In the genomic region with DNA sequence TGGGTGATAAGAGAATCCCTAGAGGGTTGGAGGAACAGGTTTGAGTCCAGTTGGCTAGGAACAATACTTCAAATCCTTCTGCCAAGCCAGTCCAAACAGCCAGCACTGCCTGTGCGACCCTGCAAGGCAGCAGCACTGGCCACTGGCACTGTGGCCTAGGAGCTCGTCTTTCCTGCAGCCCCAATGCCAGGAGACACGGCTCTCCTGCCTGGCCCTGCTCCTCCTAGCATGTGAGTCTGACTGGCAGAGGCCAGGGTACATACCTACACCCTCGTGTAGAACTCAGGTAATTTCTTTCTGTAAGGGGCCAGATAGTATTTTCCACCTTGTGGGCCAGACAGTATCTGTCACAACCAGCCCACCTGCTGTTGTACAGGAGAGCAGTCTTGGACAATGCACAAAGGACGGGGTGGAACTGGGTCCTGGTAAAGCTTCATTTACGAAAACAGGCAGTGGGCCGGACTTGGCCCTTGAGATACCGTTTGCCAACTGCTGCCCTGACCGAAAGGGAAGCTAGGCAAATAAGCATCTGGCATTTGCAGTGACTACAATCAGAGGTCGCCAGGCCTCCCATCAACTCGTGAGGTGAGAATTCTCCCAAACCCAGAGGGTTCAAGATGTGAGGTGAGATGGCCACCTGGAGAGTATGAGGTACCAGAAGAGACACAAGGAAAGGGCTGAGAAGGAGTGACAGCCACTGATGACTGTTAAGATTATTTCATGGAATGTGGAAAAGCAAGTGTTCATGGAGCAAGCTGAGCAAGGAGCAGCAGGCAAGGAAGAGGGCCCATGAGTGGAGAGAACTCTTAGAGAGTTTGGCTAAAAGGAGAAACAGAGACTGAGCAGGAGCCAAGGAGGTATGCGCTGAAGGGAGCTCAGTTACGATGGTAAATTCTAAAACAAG, we compare ENCODE assay signal across 12 cellular contexts. TPM values are rescaled to one million over a fixed set of nuclear protein-coding genes. Genes with fewer than 3 reads are reported as not detected.
A peak's percentile ranks its signal among the peaks of the same experiment; 100 is the strongest.
DNase-seq lines count a peak whose midpoint lies in the region; ATAC-seq and TF ChIP-seq lines count a peak whose summit lies in the region.
"Had no signal": no experiment of that assay in that cellular context is flagged by ENCODE, and none has a peak within 500 bp of the region (broad histone marks: within the 10 kb centered on the region; RNA-seq: fewer than 3 reads in every experiment).

No MANE protein-coding gene starts in this region.

- TF ChIP-seq CTCF in breast epithelium (IDR thresholded peaks at IDR 0.05) (no peak), MCF 10A (IDR thresholded peaks at IDR 0.05; ENCODE audit: unreplicated experiment) (no peak), mesothelial cell of epicardium (IDR thresholded peaks at IDR 0.05; ENCODE audit: unreplicated experiment) (no peak), tibial artery (IDR thresholded peaks at IDR 0.05) (no peak)

- H3K36me3 Mint-ChIP-seq in MCF 10A (ENCODE audit: insufficient read depth, unreplicated experiment), result peaks cover 36% of the 10 kb centered on the region
- H3K36me3 Mint-ChIP-seq in activated T-helper 17 cell treated with anti-CD3 and anti-CD28 coated beads, Interleukin-2, amount 50 U/mL, for 72 hours (ENCODE audit: low read depth), result peaks cover 80% of the 10 kb centered on the region
- peaks cover 8% of the 10 kb centered on the region for H3K36me3 Mint-ChIP-seq in mesothelial cell of epicardium

- H3K27me3 Mint-ChIP-seq in MCF 10A (ENCODE audit: insufficient read depth, unreplicated experiment) (peaks cover 66% of the 10 kb centered on the region), mesothelial cell of epicardium (ENCODE audit: low read depth) (no peaks in the 10 kb centered on the region)
- no peaks in the 10 kb centered on the region for H3K27me3 Mint-ChIP-seq in activated T-helper 17 cell treated with anti-CD3 and anti-CD28 coated beads, Interleukin-2, amount 50 U/mL, for 72 hours

- H3K9me3 Mint-ChIP-seq in MCF 10A (ENCODE audit: unreplicated experiment) (no peaks in the 10 kb centered on the region), mesothelial cell of epicardium (peaks cover 23% of the 10 kb centered on the region)
- no peaks in the 10 kb centered on the region for H3K9me3 Mint-ChIP-seq in activated T-helper 17 cell treated with anti-CD3 and anti-CD28 coated beads, Interleukin-2, amount 50 U/mL, for 72 hours

- intact Hi-C loops in breast epithelium (cut with DNase I; ENCODE audit: low total_unique reads) (no loop called here), MCF 10A (cut with micrococcal nuclease) (loop anchor here (2.0 kb wide), 2 partner anchors 37 to 77 kb away; a partner anchor contains a TSS), tibial artery (cut with DNase I; ENCODE audit: low total_unique reads) (loop anchor here (5.0 kb wide), 1 partner anchor 37 kb away; no protein-coding TSS in a partner anchor)

- peak overlapping the region; percentile 70 to 74 for H3K27ac ChIP-seq in breast epithelium
- peak overlapping the region; percentile 28 to 36 for H3K27ac ChIP-seq in tibial artery

- POLR2A ChIA-PET in MCF 10A (lab: Yijun Ruan, JAX), result interaction anchor here (0.5 kb wide), 1 partner anchor 81 kb away, joined by 3 read pairs; no protein-coding TSS in a partner anchor

- H3K4me3 ChIP-seq in breast epithelium (no peak overlapping the region), tibial artery (no peak overlapping the region)
- H3K4me3 ChIP-seq: GM12878 had no signal

- H3K27me3 ChIP-seq in breast epithelium (peaks cover 0 to 49% of the 10 kb centered on the region in 2 donors), tibial artery (no peaks in the 10 kb centered on the region)

- H3K27ac Mint-ChIP-seq in MCF 10A (ENCODE audit: low read depth, unreplicated experiment), result no peak overlapping the region
- peak overlapping the region; percentile 68 for H3K27ac Mint-ChIP-seq in activated T-helper 17 cell treated with anti-CD3 and anti-CD28 coated beads, Interleukin-2, amount 50 U/mL, for 72 hours
- H3K27ac Mint-ChIP-seq in mesothelial cell of epicardium, result peak overlapping the region; percentile 48

- TF ChIP-seq POLR2A in breast epithelium (IDR thresholded peaks at IDR 0.05), result no peak

- BruUV-seq in MCF 10A (replicated peaks; lab: Mats Ljungman, UMichigan), result no TSS peak

- no peaks in the 10 kb centered on the region for H3K9me3 ChIP-seq in breast epithelium
- no peaks in the 10 kb centered on the region for H3K9me3 ChIP-seq in tibial artery

- no peak for ATAC-seq in activated T-helper 17 cell treated with anti-CD3 and anti-CD28 coated beads, Interleukin-2, amount 50 U/mL, for 72 hours (replicated peaks)
- ATAC-seq in HG03432 (IDR thresholded peaks at IDR 0.05; ENCODE audit: unreplicated experiment), result no peak
- ATAC-seq: GM12878 had no signal

- H3K4me1 Mint-ChIP-seq in MCF 10A (ENCODE audit: insufficient read depth, unreplicated experiment) (peaks cover 6% of the 10 kb centered on the region), mesothelial cell of epicardium (peaks cover 40% of the 10 kb centered on the region)
- peaks cover 34% of the 10 kb centered on the region for H3K4me1 Mint-ChIP-seq in activated T-helper 17 cell treated with anti-CD3 and anti-CD28 coated beads, Interleukin-2, amount 50 U/mL, for 72 hours

- H3K36me3 ChIP-seq in breast epithelium (no peaks in the 10 kb centered on the region), tibial artery (no peaks in the 10 kb centered on the region)

- H3K4me3 Mint-ChIP-seq in MCF 10A (ENCODE audit: unreplicated experiment) (no peak overlapping the region), mesothelial cell of epicardium (no peak overlapping the region)
- H3K4me3 Mint-ChIP-seq in activated T-helper 17 cell treated with anti-CD3 and anti-CD28 coated beads, Interleukin-2, amount 50 U/mL, for 72 hours, result no peak overlapping the region

- H3K4me1 ChIP-seq in breast epithelium, result peaks cover 3 to 14% of the 10 kb centered on the region in 2 donors
- H3K4me1 ChIP-seq in tibial artery, result peaks cover 0 to 82% (median 45%) of the 10 kb centered on the region in 4 donors

- CTCF ChIA-PET in MCF 10A (lab: Yijun Ruan, JAX), result interaction anchor here (0.7 to 5.1 kb wide), 6 partner anchors 16 to 583 kb away, joined by 3 to 35 read pairs (median 4); no protein-coding TSS in a partner anchor

- DNase-seq in breast epithelium (ENCODE audit: low spot score in 2 of 2), result peak in 1 of 2 donors; percentile 40
- DNase-seq in MCF 10A (ENCODE audit: unreplicated experiment), result no peak
- DNase-seq in mesothelial cell of epicardium (ENCODE audit: low spot score in 2 of 2, unreplicated experiment in 2 of 2), result no peak
- DNase-seq in tibial artery, result no peak
- no peak for DNase-seq in cerebellum (ENCODE audit: low spot score)
- DNase-seq in anterior cingulate cortex (lab: John Stamatoyannopoulos, UW), result no peak
- DNase-seq: AML-193, NCI-H1092, NCI-H2227 treated with DMSO at 0.1 percent for 48 hours had no signal

RNA-seq across cellular contexts. Expression of a gene that starts 29.8 kb away (rescaled TPM):
- total RNA-seq in breast epithelium, result 10 to 100 TPM; 43.7 to 66.2 (median 50.8) TPM
- 201 and 237 TPM in 2 replicates for total RNA-seq in MCF 10A (2022)
- total RNA-seq in activated T-helper 17 cell treated with anti-CD3 and anti-CD28 coated beads, Interleukin-2, amount 50 U/mL, for 72 hours, result 100 to 1,000 TPM; 113 to 224 TPM
- 64.9 to 73.4 TPM (median 69.1 TPM) in 3 replicates for total RNA-seq in mesothelial cell of epicardium
- total RNA-seq in cerebellum, result 10.9 TPM

RNA-seq across cellular contexts. Expression of a gene that starts 48.1 kb away (rescaled TPM):
- total RNA-seq in breast epithelium (10 to 100 TPM; 56.3 to 58.3 (median 57.8) TPM), MCF 10A (2022) (46.9 and 47.2 TPM in 2 replicates), mesothelial cell of epicardium (49.4 to 57.8 TPM (median 56.2 TPM) in 3 replicates), cerebellum (47.6 TPM)
- 10 to 100 TPM; 72.2 to 87.8 TPM for total RNA-seq in activated T-helper 17 cell treated with anti-CD3 and anti-CD28 coated beads, Interleukin-2, amount 50 U/mL, for 72 hours
